23 cellular contexts compared by ENCODE assay signal in genomic region chr5:113804943-113805342, GRCh38.
"Had no signal": no experiment of that assay in that cellular context is flagged by ENCODE, and none has a peak within 500 bp of the region (broad histone marks: within the 10 kb centered on the region; RNA-seq: fewer than 3 reads in every experiment).

No MANE protein-coding gene starts in this region.

- H3K4me3 Mint-ChIP-seq: activated T-cell treated with anti-CD3 and anti-CD28 coated beads, Interleukin-2, amount 50 U/mL, for 72 hours; memory B cell; natural killer cell; T-helper 2 cell treated with Interferon-gamma antibody and Interleukin-4, amounts not matched to agents 5 μg/mL and 100 μg/mL, for 36 hours had no signal

- ATAC-seq: activated naive CD4-positive, alpha-beta T cell treated with anti-CD3 and anti-CD28 coated beads, Interleukin-2, amount 50 U/mL, for 72 hours; activated T-cell treated with anti-CD3 and anti-CD28 coated beads, Interleukin-2, amount 50 U/mL, for 72 hours; gastroesophageal sphincter; natural killer cell; upper lobe of right lung had no signal

- H3K27me3 ChIP-seq: colonic mucosa, gastroesophageal sphincter, right atrium auricular region, suprapubic skin, tibial artery, upper lobe of right lung had no signal

- H3K4me1 ChIP-seq: colonic mucosa had no signal

- H3K4me1 Mint-ChIP-seq: memory B cell, natural killer cell had no signal

- H3K27me3 Mint-ChIP-seq: memory B cell had no signal

- H3K27ac ChIP-seq: colonic mucosa, dorsolateral prefrontal cortex, right atrium auricular region, suprapubic skin, upper lobe of right lung had no signal

- H3K4me3 ChIP-seq: colonic mucosa, dorsolateral prefrontal cortex, gastroesophageal sphincter, right atrium auricular region, suprapubic skin, tibial artery, upper lobe of right lung had no signal

- DNase-seq: activated CD4-positive, alpha-beta T cell treated with anti-CD3 and anti-CD28 coated beads for 4 hours; activated CD4-positive, alpha-beta T cell treated with anti-CD3 and anti-CD28 coated beads, Interleukin-2, amount 50 U/mL, for 4 hours; activated naive CD4-positive, alpha-beta T cell; activated T-cell treated with anti-CD3 and anti-CD28 coated beads for 4 hours; activated T-cell treated with anti-CD3 and anti-CD28 coated beads, Interleukin-2, amount 50 U/mL, for 72 hours; colonic mucosa; effector memory CD4-positive, alpha-beta T cell; head of caudate nucleus; hippocampal formation; natural killer cell; stimulated activated CD4-positive, alpha-beta T cell treated with anti-CD3 and anti-CD28 coated beads, Interleukin-15, amount 100 ng/mL, for 24 hours; stimulated activated CD4-positive, alpha-beta T cell treated with anti-CD3 and anti-CD28 coated beads, Interleukin-2, amount 100 ng/mL, for 24 hours; stimulated activated naive CD4-positive, alpha-beta T cell; tibial artery; upper lobe of right lung had no signal

- FAIRE-seq: bronchial epithelial cell had no signal

- H3K9me3 Mint-ChIP-seq: T-helper 2 cell treated with Interferon-gamma antibody and Interleukin-4, amounts not matched to agents 5 μg/mL and 100 μg/mL, for 36 hours had no signal

- H3K36me3 Mint-ChIP-seq: activated naive CD4-positive, alpha-beta T cell treated with anti-CD3 and anti-CD28 coated beads, Interleukin-2, amount 50 U/mL, for 72 hours; memory B cell; natural killer cell had no signal

- H3K36me3 ChIP-seq: colonic mucosa, gastroesophageal sphincter, right atrium auricular region, suprapubic skin, tibial artery, upper lobe of right lung had no signal

- H3K27ac Mint-ChIP-seq: activated naive CD4-positive, alpha-beta T cell treated with anti-CD3 and anti-CD28 coated beads, Interleukin-2, amount 50 U/mL, for 72 hours; activated T-cell treated with anti-CD3 and anti-CD28 coated beads, Interleukin-2, amount 50 U/mL, for 72 hours; memory B cell; natural killer cell; T-helper 2 cell treated with Interferon-gamma antibody and Interleukin-4, amounts not matched to agents 5 μg/mL and 100 μg/mL, for 36 hours had no signal

- H3K9me3 ChIP-seq: colonic mucosa, gastroesophageal sphincter, right atrium auricular region, suprapubic skin, tibial artery, upper lobe of right lung had no signal
